Comparison of ENCODE assay signal across 1 cellular context in genomic region chr17:57623620-57624019, GRCh38.
TF ChIP-seq lines count a peak whose summit lies in the region.

No MANE protein-coding gene starts in this region.

TF ChIP-seq in GM12878, 131 proteins besides CTCF, POLR2A, EP300 and RAD21 (continued from another document):
- TF ChIP-seq REST (IDR thresholded peaks at IDR 0.05; ENCODE audit: low read depth, low read length) (no peak), USF1 (IDR thresholded peaks at IDR 0.05; ENCODE audit: borderline replicate concordance, extremely low read length, insufficient read depth, low read depth, low read length) (no peak), ATF7 (IDR thresholded peaks at IDR 0.05; ENCODE audit: low read depth) (no peak), CHD2 (IDR thresholded peaks at IDR 0.05; ENCODE audit: borderline replicate concordance, low read depth, low read length) (no peak)
